Comparison of ENCODE assay signal across 17 cellular contexts in genomic region chr4:125951275-125951887, GRCh38.
DNase-seq lines count a peak whose midpoint lies in the region; ATAC-seq and TF ChIP-seq lines count a peak whose summit lies in the region.
"Had no signal": no experiment of that assay in that cellular context is flagged by ENCODE, and none has a peak within 500 bp of the region (broad histone marks: within the 10 kb centered on the region; RNA-seq: fewer than 3 reads in every experiment).

No MANE protein-coding gene starts in this region.

- DNase-seq in AG09309 (ENCODE audit: low read depth): peak; percentile 33
- peak; percentile 37 for DNase-seq in HFF-Myc (ENCODE audit: extremely low read depth, low read depth)
- peak; percentile 1 for DNase-seq in choroid plexus epithelial cell (ENCODE audit: low read depth)
- DNase-seq in inferior parietal cortex (ENCODE audit: extremely low spot score): peak; percentile 28
- no peak for DNase-seq in DMS 273 (lab: John Stamatoyannopoulos, UW; ENCODE audit: unreplicated experiment)
- DNase-seq in cerebellar cortex (ENCODE audit: low spot score): no peak
- DNase-seq: activated B cell treated with CpG ODN at 0.5 μM for 24 hours; activated CD4-positive, alpha-beta memory T cell treated with anti-CD3 and anti-CD28 coated beads, Interleukin-2, amount 10 ng/mL, durations not matched to agents 7 days and 5 days; activated naive CD4-positive, alpha-beta T cell treated with Interleukin-2 at 50 U/mL for 16 hours; activated T-cell treated with anti-CD3 and anti-CD28 coated beads, Interleukin-2, amount 50 U/mL, for 1 hour; AML-193; NCI-H1436 treated with DMSO at 0.1 percent for 48 hours had no signal

- no peak for TF ChIP-seq CTCF in AG09309 (IDR thresholded peaks at IDR 0.05; ENCODE audit: control insufficient read depth, insufficient read depth, low read depth, low read length, missing control alignments)
- TF ChIP-seq CTCF in HFF-Myc (IDR thresholded peaks at IDR 0.05; ENCODE audit: low read depth, low read length, missing control alignments): no peak
- no peak for TF ChIP-seq CTCF in choroid plexus epithelial cell (conservative IDR thresholded peaks at IDR 0.05; ENCODE audit: low read depth, low read length)

- H3K4me3 ChIP-seq in AG09309 (ENCODE audit: control insufficient read depth, low read depth, low read length) (no peak overlapping the region), HFF-Myc (replicated peaks; ENCODE audit: low read depth, low read length) (no peak overlapping the region), choroid plexus epithelial cell (ENCODE audit: low read depth, low read length) (no peak overlapping the region)
- H3K4me3 ChIP-seq: gastroesophageal sphincter, SJSA1 had no signal

- ATAC-seq in HG03139 (IDR thresholded peaks at IDR 0.05; ENCODE audit: unreplicated experiment) (no peak), HG03520 (IDR thresholded peaks at IDR 0.05; ENCODE audit: unreplicated experiment) (no peak)
- ATAC-seq: gastroesophageal sphincter, left lobe of liver had no signal

Comparison
In these comparisons a context has a peak if more than half of its experiments do, and no peak if none do; other contexts are left out.
1. DNase-seq: peak in AG09309 (single experiment), HFF-Myc (single experiment), choroid plexus epithelial cell (single experiment) and inferior parietal cortex (single experiment); none in DMS 273 (single experiment) and cerebellar cortex (single experiment).